ENCODE assay signal across 29 cellular contexts in genomic region chr14:60025586-60025985, GRCh38.
"Had no signal": no experiment of that assay in that cellular context is flagged by ENCODE, and none has a peak within 500 bp of the region (broad histone marks: within the 10 kb centered on the region; RNA-seq: fewer than 3 reads in every experiment).

No MANE protein-coding gene starts in this region.

- H3K27ac ChIP-seq: ascending aorta, breast epithelium, cardiac muscle cell, coronary artery, dorsolateral prefrontal cortex, heart left ventricle, WERI-Rb-1 had no signal

- FAIRE-seq: frontal cortex had no signal

- H3K4me3 ChIP-seq: ascending aorta, breast epithelium, cardiac muscle cell, coronary artery, dorsolateral prefrontal cortex, heart left ventricle had no signal

- H3K9me3 ChIP-seq: ascending aorta, breast epithelium, heart left ventricle had no signal

- H3K27me3 ChIP-seq: ascending aorta, breast epithelium, dorsolateral prefrontal cortex, heart left ventricle had no signal

- DNase-seq: activated B cell treated with CpG ODN at 0.5 μM for 24 hours; activated CD4-positive, alpha-beta T cell treated with anti-CD3 and anti-CD28 coated beads for 48 hours; activated CD4-positive, alpha-beta T cell treated with anti-CD3 and anti-CD28 coated beads, Interleukin-2, amount 50 U/mL, for 1 hour; activated CD4-positive, alpha-beta T cell treated with anti-CD3 and anti-CD28 coated beads, Interleukin-2, amount 50 U/mL, for 48 hours; activated CD8-positive, alpha-beta memory T cell treated with anti-CD3 and anti-CD28 coated beads for 24 hours; activated CD8-positive, alpha-beta T cell treated with anti-CD3 and anti-CD28 coated beads for 36 hours; activated effector memory CD4-positive, alpha-beta T cell treated with Interleukin-2 at 50 U/mL for 16 hours; activated gamma-delta T cell treated with Interleukin-2 at 50 U/mL for 16 hours; activated naive CD4-positive, alpha-beta T cell treated with anti-CD3 and anti-CD28 coated beads for 36 hours; activated naive CD8-positive, alpha-beta T cell treated with anti-CD3 and anti-CD28 coated beads for 36 hours; activated naive CD8-positive, alpha-beta T cell treated with anti-CD3 and anti-CD28 coated beads, Interleukin-2, amount 50 U/mL, for 24 hours; activated T-cell treated with anti-CD3 and anti-CD28 coated beads, Interleukin-2, amount 50 U/mL, for 4 hours; dorsolateral prefrontal cortex; effector memory CD4-positive, alpha-beta T cell; endodermal cell; foreskin fibroblast; glutamatergic neuron; heart left ventricle; T-cell; T1000; WERI-Rb-1 had no signal

- H3K36me3 ChIP-seq: ascending aorta, breast epithelium, cardiac muscle cell, heart left ventricle, WERI-Rb-1 had no signal

- ATAC-seq: activated CD4-positive, CD25-positive, alpha-beta regulatory T cell treated with anti-CD3 and anti-CD28 coated beads, Interleukin-2, amount 50 U/mL, for 24 hours; activated CD8-positive, alpha-beta T cell treated with anti-CD3 and anti-CD28 coated beads for 36 hours; activated naive CD8-positive, alpha-beta T cell treated with anti-CD3 and anti-CD28 coated beads, Interleukin-2, amount 50 U/mL, for 24 hours; activated T-cell treated with anti-CD3 and anti-CD28 coated beads, Interleukin-2, amount 50 U/mL, for 4 hours; activated T-helper 17 cell treated with anti-CD3 and anti-CD28 coated beads, Interleukin-2, amount 50 U/mL, for 72 hours; esophagus mucosa; heart left ventricle; T-cell had no signal

- H3K4me1 ChIP-seq: ascending aorta, breast epithelium, heart left ventricle had no signal
